Comparison of ENCODE assay signal across 14 cellular contexts in genomic region chr11:1784761-1785650, GRCh38. TPM values are rescaled to one million over a fixed set of nuclear protein-coding genes. Genes with fewer than 3 reads are reported as not detected.
DNase-seq lines count a peak whose midpoint lies in the region; TF ChIP-seq lines count a peak whose summit lies in the region.
"Had no signal": no experiment of that assay in that cellular context is flagged by ENCODE, and none has a peak within 500 bp of the region (broad histone marks: within the 10 kb centered on the region; RNA-seq: fewer than 3 reads in every experiment).

No MANE protein-coding gene starts in this region.

- TF ChIP-seq CTCF in Peyer's patch (IDR thresholded peaks at IDR 0.05) (no peak), epithelial cell of proximal tubule (conservative IDR thresholded peaks at IDR 0.05; ENCODE audit: low read depth, low read length) (peak; percentile 35), progenitor cell of endocrine pancreas (IDR thresholded peaks at IDR 0.05; ENCODE audit: unreplicated experiment) (no peak)

- H3K27ac ChIP-seq in Peyer's patch, result no peak overlapping the region

- peaks cover 3% of the 10 kb centered on the region for H3K9me3 Mint-ChIP-seq in progenitor cell of endocrine pancreas (ENCODE audit: low read depth)
- H3K9me3 Mint-ChIP-seq: CD4-positive, alpha-beta T cell had no signal

- DNase-seq in Peyer's patch (peak in 2 of 3 donors; percentile 12 to 39), epithelial cell of proximal tubule (ENCODE audit: low read depth) (no peak), progenitor cell of endocrine pancreas (ENCODE audit: low spot score, unreplicated experiment) (no peak), medulla oblongata (ENCODE audit: extremely low spot score) (no peak), RPMI8226 (no peak)
- DNase-seq: Calu3; CD4-positive, alpha-beta T cell; DMS53; NCI-H1105 treated with DMSO at 0.1 percent for 48 hours; NCI-H1694 treated with DMSO at 0.1 percent for 48 hours; NCI-H2107; NCI-H2227 treated with DMSO at 0.1 percent for 48 hours; SHP77 had no signal

- H3K4me3 ChIP-seq in Peyer's patch (no peak overlapping the region), epithelial cell of proximal tubule (ENCODE audit: low read depth, low read length) (no peak overlapping the region)

- H3K27me3 Mint-ChIP-seq in progenitor cell of endocrine pancreas, result peaks cover 41% of the 10 kb centered on the region
- H3K27me3 Mint-ChIP-seq: CD4-positive, alpha-beta T cell had no signal

- H3K4me1 Mint-ChIP-seq in progenitor cell of endocrine pancreas (ENCODE audit: low read depth), result peaks cover 2% of the 10 kb centered on the region

- H3K36me3 ChIP-seq in Peyer's patch, result no peaks in the 10 kb centered on the region

- peak overlapping the region; percentile 24 for H3K27ac Mint-ChIP-seq in progenitor cell of endocrine pancreas
- H3K27ac Mint-ChIP-seq: CD4-positive, alpha-beta T cell had no signal

- H3K36me3 Mint-ChIP-seq in progenitor cell of endocrine pancreas (ENCODE audit: insufficient read depth), result no peaks in the 10 kb centered on the region

- H3K4me1 ChIP-seq in Peyer's patch, result peaks cover 0 to 12% (median 5%) of the 10 kb centered on the region in 4 donors

- no peaks in the 10 kb centered on the region for H3K27me3 ChIP-seq in Peyer's patch

- no peak for TF ChIP-seq POLR2A in Peyer's patch (IDR thresholded peaks at IDR 0.05)

- H3K4me3 Mint-ChIP-seq in progenitor cell of endocrine pancreas (ENCODE audit: low read depth), result no peak overlapping the region
- H3K4me3 Mint-ChIP-seq: CD4-positive, alpha-beta T cell had no signal

- H3K9me3 ChIP-seq in Peyer's patch, result no peaks in the 10 kb centered on the region

RNA-seq across cellular contexts. Expression of gene CTSD, which starts 21.3 kb away (rescaled TPM):
- total RNA-seq in Peyer's patch, result 1,000 to 10,000 TPM in 2 of 4 donors, 100 to 1,000 TPM in 2; 129 to 1,688 (median 1,221) TPM
- 192 and 211 TPM in 2 replicates for total RNA-seq in epithelial cell of proximal tubule
- 158 and 163 TPM in 2 replicates for total RNA-seq in progenitor cell of endocrine pancreas

RNA-seq across cellular contexts. Expression of gene IFITM10, which starts 34.6 kb away (rescaled TPM):
- total RNA-seq in Peyer's patch, result 1 to 10 TPM in 3 of 4 donors, under 1 TPM in 1; 0.88 to 5.0 (median 3.4) TPM
- not detected in 2 replicates for total RNA-seq in epithelial cell of proximal tubule
- 1.2 TPM in 2 replicates for total RNA-seq in progenitor cell of endocrine pancreas

RNA-seq across cellular contexts. Expression of gene SYT8, which starts 49.8 kb away (rescaled TPM):
- 10 to 100 TPM in 3 of 4 donors, not detected in 1; 21.3 to 57.6 (median 44.6) TPM for total RNA-seq in Peyer's patch
- total RNA-seq in epithelial cell of proximal tubule, result 0.81 TPM in 1 of 2 replicates, not detected in the other
- total RNA-seq in progenitor cell of endocrine pancreas, result 0.69 and 1.5 TPM in 2 replicates
- total RNA-seq: CD4-positive, alpha-beta T cell; HT1080 had no signal

RNA-seq across cellular contexts. Expression of gene TNNI2, which starts 53.8 kb away (rescaled TPM):
- total RNA-seq in Peyer's patch (10 to 100 TPM in 1 of 4 donors, 1 to 10 TPM in 2, not detected in 1; 4.7 to 23.9 (median 9.3) TPM), epithelial cell of proximal tubule (not detected in 2 replicates), progenitor cell of endocrine pancreas (0.55 and 0.69 TPM in 2 replicates)
- total RNA-seq: HT1080 had no signal

Comparison
In these comparisons a context has a peak if more than half of its experiments do, and no peak if none do; other contexts are left out.
1. DNase-seq: peak in Peyer's patch (2 of 3); none in epithelial cell of proximal tubule (single experiment), progenitor cell of endocrine pancreas (single experiment), medulla oblongata (single experiment) and RPMI8226 (single experiment).